Comparison of ENCODE assay signal across 9 cellular contexts in the genomic region with DNA sequence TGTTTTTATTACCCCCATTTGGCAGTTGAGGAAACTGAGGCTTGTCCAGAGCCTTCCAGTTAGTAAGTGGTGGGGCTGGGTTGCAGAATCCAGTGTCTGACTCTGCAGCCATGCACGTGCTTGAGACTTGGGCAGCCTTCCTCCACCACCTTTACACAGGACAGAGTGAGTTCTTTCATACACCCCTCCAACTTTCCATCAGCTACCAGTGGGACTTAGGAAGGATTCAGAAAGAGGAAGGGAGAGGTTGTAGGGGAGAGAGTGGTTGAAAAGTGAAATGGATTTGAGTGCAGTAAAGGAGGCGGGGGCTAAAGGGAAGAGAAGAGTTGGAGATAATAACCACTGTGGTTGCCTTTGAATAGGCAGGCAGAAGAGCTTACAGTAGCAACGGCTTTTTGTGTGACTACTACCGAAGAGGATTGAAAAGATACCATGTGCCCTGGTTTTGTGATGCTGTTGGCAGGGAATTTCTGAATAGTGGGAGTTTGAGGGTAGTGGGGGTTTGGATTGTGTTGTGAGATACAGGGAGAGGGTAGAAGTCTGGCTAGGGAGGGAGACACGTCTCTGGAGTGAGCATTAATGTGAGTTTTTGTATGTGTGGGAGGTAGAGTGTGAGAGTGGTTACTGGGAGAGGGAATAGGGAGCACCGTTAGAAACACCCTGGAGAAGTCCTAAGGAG. TPM values are rescaled to one million over a fixed set of nuclear protein-coding genes. Genes with fewer than 3 reads are reported as not detected.
DNase-seq lines count a peak whose midpoint lies in the region; ATAC-seq and TF ChIP-seq lines count a peak whose summit lies in the region.
"Had no signal": no experiment of that assay in that cellular context is flagged by ENCODE, and none has a peak within 500 bp of the region (broad histone marks: within the 10 kb centered on the region; RNA-seq: fewer than 3 reads in every experiment).

No MANE protein-coding gene starts in this region.

- H3K4me1 ChIP-seq in heart right ventricle (peaks cover 7 to 58% (median 31%) of the 10 kb centered on the region in 9 donors), left lung (peaks cover 19 to 59% of the 10 kb centered on the region in 2 donors)

- DNase-seq in heart right ventricle (no peak), cardiac septum (ENCODE audit: low spot score) (no peak), SW480 (ENCODE audit: low spot score) (peak; percentile 21), left lung (no peak), pons (ENCODE audit: low spot score) (no peak)
- DNase-seq in stimulated activated CD4-positive, alpha-beta T cell treated with anti-CD3 and anti-CD28 coated beads, Interleukin-4, amount 100 ng/mL, for 24 hours, result no peak
- DNase-seq: activated naive CD4-positive, alpha-beta T cell treated with Interleukin-2 at 50 U/mL for 16 hours had no signal

- H3K36me3 ChIP-seq in heart right ventricle (no peaks in the 10 kb centered on the region), left lung (no peaks in the 10 kb centered on the region)

- WGBS in heart right ventricle, 2 donors, result 23 to 29% methylated on average over 6 of the region's 6 CpGs

- H3K9me3 ChIP-seq in heart right ventricle, result no peaks in the 10 kb centered on the region
- no peaks in the 10 kb centered on the region for H3K9me3 ChIP-seq in left lung

- H3K27ac ChIP-seq in heart right ventricle (peak overlapping the region in 3 of 10 donors; percentile 7 to 95 (median 22)), left lung (peak overlapping the region in 1 of 2 donors; percentile 96)

- H3K27me3 ChIP-seq in heart right ventricle, result no peaks in the 10 kb centered on the region
- no peaks in the 10 kb centered on the region for H3K27me3 ChIP-seq in left lung

- TF ChIP-seq CTCF in heart right ventricle (IDR thresholded peaks at IDR 0.05) (no peak), left lung (IDR thresholded peaks at IDR 0.05) (no peak)

- H3K4me3 ChIP-seq in heart right ventricle (peak overlapping the region in 9 of 10 donors; percentile 77 to 100 (median 94)), left lung (peak overlapping the region; percentile 97 to 99)

- intact Hi-C loops in heart right ventricle (cut with DNase I), result no loop called here
- intact Hi-C loops in cardiac septum (cut with DNase I), result no loop called here
- intact Hi-C loops in left lung (cut with DNase I), result no loop called here

- no peak for ATAC-seq in heart right ventricle
- no peak for ATAC-seq in left lung
- no peak for ATAC-seq in HG02763 (IDR thresholded peaks at IDR 0.05; ENCODE audit: unreplicated experiment)
- no peak for ATAC-seq in HG02973 (IDR thresholded peaks at IDR 0.05; ENCODE audit: unreplicated experiment)

RNA-seq across cellular contexts. Expression of a gene that starts 1.7 kb away (rescaled TPM):
- total RNA-seq in heart right ventricle, result 10 to 100 TPM; 12.2 to 18.3 (median 14.7) TPM
- 1 to 10 TPM; 5.0 to 7.8 TPM for polyA plus RNA-seq in heart right ventricle
- 13.9 TPM for total RNA-seq in cardiac septum
- 10 to 100 TPM; 29.6 to 36.0 TPM for total RNA-seq in left lung

RNA-seq across cellular contexts. Expression of a gene that starts 48.1 kb away (rescaled TPM):
- total RNA-seq in heart right ventricle, result 10 to 100 TPM in 5 of 10 donors, 1 to 10 TPM in 5; 6.2 to 24.4 (median 10.3) TPM
- polyA plus RNA-seq in heart right ventricle, result 10 to 100 TPM in 1 of 2 donors, 1 to 10 TPM in 1; 9.2 to 17.2 TPM
- 10.3 TPM for total RNA-seq in cardiac septum
- 10 to 100 TPM in 1 of 2 donors, 1 to 10 TPM in 1; 8.1 to 14.9 TPM for total RNA-seq in left lung
